Comparison of ENCODE assay signal across 9 cellular contexts in genomic region chr5:39624268-39624886, GRCh38.
DNase-seq lines count a peak whose midpoint lies in the region; ATAC-seq, FAIRE-seq and TF ChIP-seq lines count a peak whose summit lies in the region.
"Had no signal": no experiment of that assay in that cellular context is flagged by ENCODE, and none has a peak within 500 bp of the region (broad histone marks: within the 10 kb centered on the region; RNA-seq: fewer than 3 reads in every experiment).

No MANE protein-coding gene starts in this region.

- DNase-seq in bronchial epithelial cell (ENCODE audit: low read depth) = peak; percentile 89
- DNase-seq in pancreas = peak in 4 of 6 donors; percentile 36 to 60 (median 54)
- DNase-seq in hypothalamus (lab: John Stamatoyannopoulos, UW) = no peak
- no peak for DNase-seq in GM12892 (ENCODE audit: insufficient read length)
- DNase-seq in NCI-H748 treated with DMSO at 0.1 percent for 48 hours (lab: John Stamatoyannopoulos, UW) = no peak
- DNase-seq in effector memory CD8-positive, alpha-beta T cell = no peak

- H3K4me3 ChIP-seq in bronchial epithelial cell (ENCODE audit: low read depth, low read length) = no peak overlapping the region
- no peak overlapping the region for H3K4me3 ChIP-seq in pancreas

- H3K36me3 Mint-ChIP-seq in effector memory CD8-positive, alpha-beta T cell (ENCODE audit: insufficient read depth) = no peaks in the 10 kb centered on the region
- H3K36me3 Mint-ChIP-seq: activated naive CD4-positive, alpha-beta T cell treated with anti-CD3 and anti-CD28 coated beads, Interleukin-2, amount 50 U/mL, for 24 hours had no signal

- 12 to 14% methylated on average over 1 of the region's 1 CpG for WGBS in pancreas, 2 donors

- FAIRE-seq in bronchial epithelial cell (lab: Jason Lieb, UNC) (peak; percentile 73), pancreas (lab: Jason Lieb, UNC) (no peak), GM12892 (lab: Jason Lieb, UNC) (no peak)

- H3K27me3 Mint-ChIP-seq in effector memory CD8-positive, alpha-beta T cell = peaks cover 32 to 41% of the 10 kb centered on the region in 2 donors

- ATAC-seq in GM18907 (IDR thresholded peaks at IDR 0.05; ENCODE audit: unreplicated experiment) (peak; percentile 97), HG03457 (IDR thresholded peaks at IDR 0.05; ENCODE audit: unreplicated experiment) (peak; percentile 95), pancreas (peak; percentile 92 to 98 (median 96))
- ATAC-seq in effector memory CD8-positive, alpha-beta T cell (replicated peaks) = no peak

- TF ChIP-seq POLR2A in GM12892 (IDR thresholded peaks at IDR 0.05; ENCODE audit: low read depth, low read length) = no peak

- no peaks in the 10 kb centered on the region for H3K4me1 Mint-ChIP-seq in effector memory CD8-positive, alpha-beta T cell (ENCODE audit: low read depth in 2 of 2)
- H3K4me1 Mint-ChIP-seq: activated naive CD4-positive, alpha-beta T cell treated with anti-CD3 and anti-CD28 coated beads, Interleukin-2, amount 50 U/mL, for 24 hours had no signal

- intact Hi-C loops in pancreas (cut with DNase I) = no loop called here

- no peaks in the 10 kb centered on the region for H3K27me3 ChIP-seq in bronchial epithelial cell (ENCODE audit: control insufficient read depth, insufficient read depth, low read length)
- H3K27me3 ChIP-seq in pancreas = no peaks in the 10 kb centered on the region

- no peak overlapping the region for H3K27ac Mint-ChIP-seq in effector memory CD8-positive, alpha-beta T cell
- H3K27ac Mint-ChIP-seq: activated naive CD4-positive, alpha-beta T cell treated with anti-CD3 and anti-CD28 coated beads, Interleukin-2, amount 50 U/mL, for 24 hours had no signal

- no peaks in the 10 kb centered on the region for H3K36me3 ChIP-seq in bronchial epithelial cell (ENCODE audit: control insufficient read depth, insufficient read depth, low read length)
- no peaks in the 10 kb centered on the region for H3K36me3 ChIP-seq in pancreas

- no peak for TF ChIP-seq CTCF in bronchial epithelial cell (IDR thresholded peaks at IDR 0.05; ENCODE audit: insufficient read depth, low read length, severe bottlenecking)
- TF ChIP-seq CTCF in pancreas (IDR thresholded peaks at IDR 0.05) = no peak

- H3K4me3 Mint-ChIP-seq in effector memory CD8-positive, alpha-beta T cell = no peak overlapping the region
- H3K4me3 Mint-ChIP-seq: activated naive CD4-positive, alpha-beta T cell treated with anti-CD3 and anti-CD28 coated beads, Interleukin-2, amount 50 U/mL, for 24 hours had no signal

- H3K4me1 ChIP-seq in pancreas = peaks cover 0 to 17% (median 7%) of the 10 kb centered on the region in 3 donors

- H3K9me3 ChIP-seq in pancreas = no peaks in the 10 kb centered on the region

- H3K9me3 Mint-ChIP-seq in effector memory CD8-positive, alpha-beta T cell = no peaks in the 10 kb centered on the region
- H3K9me3 Mint-ChIP-seq: activated naive CD4-positive, alpha-beta T cell treated with anti-CD3 and anti-CD28 coated beads, Interleukin-2, amount 50 U/mL, for 24 hours had no signal

- H3K27ac ChIP-seq in pancreas = peak overlapping the region in 3 of 4 donors; percentile 25 to 80 (median 64)

Comparison
In these comparisons a context has a peak if more than half of its experiments do, and no peak if none do; other contexts are left out.
1. DNase-seq: peak in bronchial epithelial cell (single experiment) and pancreas (4 of 6); none in hypothalamus (0 of 51), GM12892 (single experiment), NCI-H748 treated with DMSO at 0.1 percent for 48 hours (single experiment) and effector memory CD8-positive, alpha-beta T cell (0 of 3).